In the genomic region with DNA sequence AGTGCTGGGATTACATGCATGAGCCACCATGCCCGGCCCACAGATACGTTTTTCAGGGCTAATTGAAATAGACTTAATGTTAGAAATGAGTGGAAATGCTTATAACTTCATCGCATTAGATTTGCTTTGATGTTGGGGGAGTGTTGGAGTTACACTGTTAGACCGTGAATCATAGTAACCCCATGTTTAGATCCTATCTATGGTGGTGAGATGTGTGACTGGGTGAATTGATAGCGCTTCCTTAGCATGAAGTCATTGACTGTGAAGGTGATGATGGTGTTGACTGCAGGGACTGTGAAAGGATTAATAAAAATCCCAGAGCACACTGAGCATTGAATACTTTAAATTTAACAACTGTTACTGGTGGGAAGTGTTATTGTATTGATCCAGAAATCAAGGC, we compare ENCODE assay signal across 7 cellular contexts. TPM values are rescaled to one million over a fixed set of nuclear protein-coding genes. Genes with fewer than 3 reads are reported as not detected.
DNase-seq lines count a peak whose midpoint lies in the region; ATAC-seq and TF ChIP-seq lines count a peak whose summit lies in the region.
"Had no signal": no experiment of that assay in that cellular context is flagged by ENCODE, and none has a peak within 500 bp of the region (broad histone marks: within the 10 kb centered on the region; RNA-seq: fewer than 3 reads in every experiment).

No MANE protein-coding gene starts in this region.

- H3K9me3 ChIP-seq in Panc1 (ENCODE audit: control insufficient read depth, insufficient read depth, low read depth, low read length) (peaks cover 14% of the 10 kb centered on the region; the same call in 1 of the 2 replicates), iPS-18a (ENCODE audit: control insufficient read depth, low read depth, low read length) (peaks cover 24% of the 10 kb centered on the region), uterus (no peaks in the 10 kb centered on the region)

- no peak overlapping the region for H2AFZ ChIP-seq in ACC112 (ENCODE audit: low read length, unreplicated experiment)

- ATAC-seq in Panc1 (no peak), HG02588 (IDR thresholded peaks at IDR 0.05; ENCODE audit: unreplicated experiment) (no peak), HG03571 (IDR thresholded peaks at IDR 0.05; ENCODE audit: unreplicated experiment) (no peak)

- H3K27ac ChIP-seq in ACC112 (ENCODE audit: low read depth, low read length), result no peak overlapping the region
- H3K27ac ChIP-seq in Panc1 (ENCODE audit: low read length), result no peak overlapping the region
- H3K27ac ChIP-seq in iPS-18a (ENCODE audit: low read length), result no peak overlapping the region
- no peak overlapping the region for H3K27ac ChIP-seq in uterus

- H3K27me3 ChIP-seq in ACC112 (ENCODE audit: insufficient read depth, low read length) (no peaks in the 10 kb centered on the region), Panc1 (ENCODE audit: control insufficient read depth, insufficient read depth, low read length) (no peaks in the 10 kb centered on the region), iPS-18a (ENCODE audit: control insufficient read depth, insufficient read depth, low read length) (no peaks in the 10 kb centered on the region), uterus (no peaks in the 10 kb centered on the region)

- H3K4me1 ChIP-seq in ACC112 (ENCODE audit: control insufficient read depth, insufficient read depth, low read length, unreplicated experiment) (peaks cover 5% of the 10 kb centered on the region), Panc1 (ENCODE audit: control insufficient read depth, insufficient read depth, low read length) (no peaks in the 10 kb centered on the region; the same call in 1 of the 2 replicates), iPS-18a (ENCODE audit: control insufficient read depth, low read depth, low read length) (peaks cover 9% of the 10 kb centered on the region), uterus (peaks cover 0 to 9% of the 10 kb centered on the region in 2 donors)

- peaks cover 24% of the 10 kb centered on the region for H3K79me2 ChIP-seq in ACC112 (ENCODE audit: control insufficient read depth, insufficient read depth, low read length, unreplicated experiment)

- intact Hi-C loops in Panc1 (cut with micrococcal nuclease; ENCODE audit: unreplicated experiment) (no loop called here), uterus (cut with DNase I; ENCODE audit: low total_unique reads) (no loop called here)

- CTCF ChIA-PET in Panc1 (lab: Charles Lee), result no interaction called here

- in situ Hi-C loops in Panc1 (cut with HindIII; ENCODE audit: low pct_unique_long_range_greater_than_20kb, low sequenced_read_pairs), result no loop called here

- TF ChIP-seq CTCF in Panc1 (IDR thresholded peaks at IDR 0.05) (no peak), uterus (IDR thresholded peaks at IDR 0.05) (no peak)

- no peak overlapping the region for H3K9ac ChIP-seq in iPS-18a (ENCODE audit: low read length)

- H3K36me3 ChIP-seq in ACC112 (ENCODE audit: insufficient read depth, low read length), result peaks cover 15% of the 10 kb centered on the region
- H3K36me3 ChIP-seq in Panc1 (ENCODE audit: control insufficient read depth, insufficient read depth, low read length), result peaks cover 16% of the 10 kb centered on the region
- H3K36me3 ChIP-seq in iPS-18a (ENCODE audit: control insufficient read depth, low read depth, low read length), result peaks cover 27% of the 10 kb centered on the region
- no peaks in the 10 kb centered on the region for H3K36me3 ChIP-seq in uterus

- H3K4me3 ChIP-seq in ACC112 (ENCODE audit: low read depth, low read length) (peak overlapping the region; percentile 91), Panc1 (ENCODE audit: low read depth in 2 of 2, low read length in 2 of 2) (peak overlapping the region; percentile 91 to 92), iPS-18a (ENCODE audit: low read length) (peak overlapping the region; percentile 98), uterus (peak overlapping the region in 1 of 2 donors; percentile 95)

- DNase-seq in Panc1 (ENCODE audit: low read depth, low spot score) (no peak), uterus (no peak)

- no peak for TF ChIP-seq POLR2A in uterus (IDR thresholded peaks at IDR 0.05)

- no TSS peak for BruUV-seq in Panc1 (replicated peaks; lab: Mats Ljungman, UMichigan)

- POLR2A ChIA-PET in Panc1 (lab: Charles Lee), result interaction anchor here (0.6 kb wide), 1 partner anchor 421 kb away, joined by 3 read pairs; a partner anchor contains a TSS

RNA-seq across cellular contexts. Expression of a gene that starts 1.7 kb away (rescaled TPM):
- total RNA-seq in Panc1 (2021; ENCODE audit: unreplicated experiment) (48.3 TPM), uterus (100 to 1,000 TPM in 1 of 4 donors, 10 to 100 TPM in 3; 16.8 to 109 (median 44.0) TPM)
- 7.3 TPM for polyA plus RNA-seq in Panc1 (2012; ENCODE audit: insufficient read length)

RNA-seq across cellular contexts. Expression of a gene that starts 25.7 kb away (rescaled TPM):
- total RNA-seq in Panc1 (2021; ENCODE audit: unreplicated experiment) (not detected), uterus (not detected)
- polyA plus RNA-seq in Panc1 (2012; ENCODE audit: insufficient read length), result not detected
- total RNA-seq: Daoy had no signal

RNA-seq across cellular contexts. Expression of a gene that starts 37.8 kb away (rescaled TPM):
- 3.2 TPM for total RNA-seq in Panc1 (2021; ENCODE audit: unreplicated experiment)
- 1.2 TPM for polyA plus RNA-seq in Panc1 (2012; ENCODE audit: insufficient read length)
- 1 to 10 TPM in 1 of 4 donors, not detected in 3; 1.5 TPM for total RNA-seq in uterus

RNA-seq across cellular contexts. Expression of a gene that starts 47.4 kb away (rescaled TPM):
- 16.8 TPM for total RNA-seq in Panc1 (2021; ENCODE audit: unreplicated experiment)
- 1.9 TPM for polyA plus RNA-seq in Panc1 (2012; ENCODE audit: insufficient read length)
- 10 to 100 TPM in 3 of 4 donors, 1 to 10 TPM in 1; 2.1 to 65.3 (median 18.9) TPM for total RNA-seq in uterus

RNA-seq across cellular contexts. Expression of a gene that starts 48.0 kb away (rescaled TPM):
- total RNA-seq in Panc1 (2021; ENCODE audit: unreplicated experiment) (not detected), uterus (not detected)
- polyA plus RNA-seq in Panc1 (2012; ENCODE audit: insufficient read length), result not detected
- total RNA-seq: Daoy had no signal
